In the genomic region with DNA sequence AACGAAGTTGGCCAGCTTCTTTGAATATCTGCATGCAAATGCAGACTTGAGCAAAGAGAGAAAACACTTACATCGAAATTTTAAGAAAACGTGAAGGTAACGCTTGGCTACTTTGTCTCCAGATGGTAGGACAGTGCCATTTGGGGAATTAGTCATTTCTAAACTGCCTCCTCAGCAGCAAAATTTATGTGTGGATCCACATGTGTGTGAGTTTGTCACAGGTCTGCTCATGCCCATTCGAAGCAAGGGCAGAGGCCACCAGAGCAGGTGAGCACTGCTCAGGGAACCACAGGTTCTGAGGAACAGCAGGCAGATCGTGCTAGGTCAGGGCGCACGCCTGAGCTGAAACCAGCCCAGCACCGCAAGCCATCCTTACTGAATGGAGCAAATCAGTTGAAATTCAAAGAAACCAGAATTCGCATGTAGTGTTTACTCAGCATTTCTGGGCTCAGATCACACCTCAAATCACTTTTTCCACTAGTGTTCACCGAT, we compare ENCODE assay signal across 9 cellular contexts.
DNase-seq lines count a peak whose midpoint lies in the region; ATAC-seq and FAIRE-seq lines count a peak whose summit lies in the region.
"Had no signal": no experiment of that assay in that cellular context is flagged by ENCODE, and none has a peak within 500 bp of the region (broad histone marks: within the 10 kb centered on the region; RNA-seq: fewer than 3 reads in every experiment).

No MANE protein-coding gene starts in this region.

- no peaks in the 10 kb centered on the region for H3K79me2 ChIP-seq in mesendoderm (ENCODE audit: control insufficient read depth, insufficient read depth, low read length)

- H2BK5ac ChIP-seq in mesendoderm (ENCODE audit: low read length), result no peak overlapping the region

- no peaks in the 10 kb centered on the region for H3K4me1 ChIP-seq in mesendoderm (ENCODE audit: control insufficient read depth, low read depth, low read length)

- H3K79me1 ChIP-seq in mesendoderm (ENCODE audit: low read length), result no peaks in the 10 kb centered on the region

- no peak overlapping the region for H4K5ac ChIP-seq in mesendoderm (ENCODE audit: low read length)

- DNase-seq in GM18507 (ENCODE audit: extremely low spot score, insufficient read length, low read depth) (no peak), mesendoderm (no peak), MV-4-11 (lab: John Stamatoyannopoulos, UW) (no peak), anterior cingulate cortex (lab: John Stamatoyannopoulos, UW) (no peak), foreskin melanocyte (no peak), hippocampal formation (lab: John Stamatoyannopoulos, UW) (no peak)

- ATAC-seq in GM21423 (IDR thresholded peaks at IDR 0.05; ENCODE audit: unreplicated experiment) (peak; percentile 43), HG03558 (IDR thresholded peaks at IDR 0.05; ENCODE audit: extremely low read depth, unreplicated experiment) (peak; percentile 42)

- peak; percentile 91 for FAIRE-seq in GM18507 (lab: Jason Lieb, UNC)

- no peak overlapping the region for H3K4me3 ChIP-seq in mesendoderm (ENCODE audit: low read length)

- H3K27ac ChIP-seq in mesendoderm (ENCODE audit: low read depth, low read length), result no peak overlapping the region
- H3K27ac ChIP-seq: HL-60 had no signal

- H2AK5ac ChIP-seq in mesendoderm (ENCODE audit: low read length), result no peak overlapping the region

- no peak overlapping the region for H3K9ac ChIP-seq in mesendoderm (ENCODE audit: low read length)

- no peak overlapping the region for H4K8ac ChIP-seq in mesendoderm (ENCODE audit: low read depth, low read length)

- no peaks in the 10 kb centered on the region for H3K27me3 ChIP-seq in mesendoderm (ENCODE audit: insufficient read depth, low read length, poor library complexity)

- no peak overlapping the region for H3K4me2 ChIP-seq in mesendoderm (ENCODE audit: low read length)

- H3K4ac ChIP-seq in mesendoderm (ENCODE audit: low read depth, low read length), result no peak overlapping the region

- H2BK120ac ChIP-seq in mesendoderm (ENCODE audit: low read depth, low read length), result no peak overlapping the region

- H3K18ac ChIP-seq in mesendoderm (ENCODE audit: low read length), result no peak overlapping the region

- peak overlapping the region; percentile 85 for H3K23ac ChIP-seq in mesendoderm (ENCODE audit: low read length)

- no peak overlapping the region for H2BK15ac ChIP-seq in mesendoderm (replicated peaks; ENCODE audit: low read depth)

- no peak overlapping the region for H3K56ac ChIP-seq in mesendoderm (ENCODE audit: low read length)

- peaks cover 1% of the 10 kb centered on the region for H3K36me3 ChIP-seq in mesendoderm (ENCODE audit: control insufficient read depth, insufficient read depth, low read length)

- WGBS in mesendoderm (ENCODE audit: extremely low coverage, insufficient coverage, low lambda C conversion rate), result no CpG with 5 or more reads among the region's 11 CpGs
